ENCODE assay signal across 19 cellular contexts in genomic region chr2:207327513-207327912, GRCh38.
"Had no signal": no experiment of that assay in that cellular context is flagged by ENCODE, and none has a peak within 500 bp of the region (broad histone marks: within the 10 kb centered on the region; RNA-seq: fewer than 3 reads in every experiment).

No MANE protein-coding gene starts in this region.

- H3K36me3 Mint-ChIP-seq: immature natural killer cell had no signal

- H3K27me3 Mint-ChIP-seq: activated CD8-positive, alpha-beta memory T cell treated with anti-CD3 and anti-CD28 coated beads, Interleukin-2, amount 10 ng/mL, durations not matched to agents 7 days and 5 days; activated T-cell treated with anti-CD3 and anti-CD28 coated beads, Interleukin-2, amount 50 U/mL, for 24 hours had no signal

- H3K4me1 Mint-ChIP-seq: immature natural killer cell had no signal

- DNase-seq: activated CD4-positive, alpha-beta T cell treated with anti-CD3 and anti-CD28 coated beads, Interleukin-2, amount 50 U/mL, for 48 hours; activated CD8-positive, alpha-beta memory T cell treated with anti-CD3 and anti-CD28 coated beads, Interleukin-2, amount 10 ng/mL, durations not matched to agents 7 days and 5 days; activated naive CD4-positive, alpha-beta T cell; activated T-cell treated with anti-CD3 and anti-CD28 coated beads, Interleukin-2, amount 50 U/mL, for 24 hours; aorta; glutamatergic neuron; immature natural killer cell; left colon; mammary epithelial cell; psoas muscle; right lobe of liver; spleen; stimulated activated CD4-positive, alpha-beta T cell treated with anti-CD3 and anti-CD28 coated beads, Interleukin-1b, Interleukin-23, amount 100 ng/mL, for 48 hours; stimulated activated naive CD8-positive, alpha-beta T cell treated with anti-CD3 and anti-CD28 coated beads, Interleukin-15, Interleukin-2, amounts not matched to agents 100 U/mL and 50 U/mL, for 24 hours; T-helper 17 cell; upper lobe of left lung had no signal

- H3K27ac Mint-ChIP-seq: activated CD8-positive, alpha-beta memory T cell treated with anti-CD3 and anti-CD28 coated beads, Interleukin-2, amount 10 ng/mL, durations not matched to agents 7 days and 5 days; activated T-cell treated with anti-CD3 and anti-CD28 coated beads, Interleukin-2, amount 50 U/mL, for 24 hours; immature natural killer cell; nephron; T-helper 17 cell had no signal

- H3K4me3 Mint-ChIP-seq: activated CD8-positive, alpha-beta memory T cell treated with anti-CD3 and anti-CD28 coated beads, Interleukin-2, amount 10 ng/mL, durations not matched to agents 7 days and 5 days; activated T-cell treated with anti-CD3 and anti-CD28 coated beads, Interleukin-2, amount 50 U/mL, for 24 hours; immature natural killer cell; nephron; T-helper 17 cell had no signal

- H3K9me3 ChIP-seq: esophagus muscularis mucosa, psoas muscle, right lobe of liver, spleen, upper lobe of left lung had no signal

- ATAC-seq: activated CD4-positive, CD25-positive, alpha-beta regulatory T cell treated with anti-CD3 and anti-CD28 coated beads, Interleukin-2, amount 50 U/mL, for 24 hours; activated CD8-positive, alpha-beta memory T cell treated with anti-CD3 and anti-CD28 coated beads, Interleukin-2, amount 10 ng/mL, durations not matched to agents 7 days and 5 days; left colon; psoas muscle; right lobe of liver; stimulated activated naive CD8-positive, alpha-beta T cell treated with anti-CD3 and anti-CD28 coated beads, Interleukin-15, Interleukin-2, amounts not matched to agents 100 U/mL and 50 U/mL, for 24 hours; T-helper 17 cell had no signal

- H3K36me3 ChIP-seq: esophagus muscularis mucosa, right lobe of liver, spleen, upper lobe of left lung had no signal

- H3K27me3 ChIP-seq: esophagus muscularis mucosa, right lobe of liver, spleen, upper lobe of left lung had no signal

- H3K9me3 Mint-ChIP-seq: activated T-cell treated with anti-CD3 and anti-CD28 coated beads, Interleukin-2, amount 50 U/mL, for 24 hours; immature natural killer cell; nephron had no signal

- H3K27ac ChIP-seq: esophagus muscularis mucosa, psoas muscle, right lobe of liver, spleen, upper lobe of left lung had no signal

- H3K4me3 ChIP-seq: esophagus muscularis mucosa, psoas muscle, right lobe of liver, spleen, upper lobe of left lung had no signal

- H3K4me1 ChIP-seq: psoas muscle, right lobe of liver had no signal
